ENCODE assay signal across 22 cellular contexts in the genomic region with DNA sequence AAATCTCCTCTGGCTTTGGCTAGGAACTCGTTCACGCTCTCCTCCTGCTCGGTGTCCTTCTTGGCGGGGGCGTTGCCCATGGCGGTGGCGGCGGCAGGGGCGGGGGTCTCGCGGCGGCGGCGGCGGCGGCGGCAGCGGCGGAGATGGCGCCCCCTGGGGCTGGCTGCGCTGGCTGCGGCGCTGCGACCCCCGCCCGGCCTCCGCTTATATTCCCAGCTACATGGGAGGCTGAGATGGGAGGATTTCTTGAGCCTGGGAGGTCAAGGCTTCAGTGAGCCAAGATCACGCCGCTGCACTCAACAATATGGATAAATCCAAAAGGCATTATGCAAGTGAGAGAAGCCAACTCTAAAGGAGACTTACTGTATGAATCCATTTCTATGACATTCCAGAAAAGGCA. TPM values are rescaled to one million over a fixed set of nuclear protein-coding genes. Genes with fewer than 3 reads are reported as not detected.
DNase-seq lines count a peak whose midpoint lies in the region; ATAC-seq, FAIRE-seq and TF ChIP-seq lines count a peak whose summit lies in the region.
"Had no signal": no experiment of that assay in that cellular context is flagged by ENCODE, and none has a peak within 500 bp of the region (broad histone marks: within the 10 kb centered on the region; RNA-seq: fewer than 3 reads in every experiment).

A gene (minus strand): TSS at position 101 of the 400 bp plus-strand sequence. CDS start 21 bp downstream, at position 80.

- no peaks in the 10 kb centered on the region for H3K27me3 ChIP-seq in testis
- H3K27me3 ChIP-seq: MG63 had no signal

- FAIRE-seq in GM19239 (lab: Jason Lieb, UNC) = no peak
- FAIRE-seq: D721Med had no signal

- TF ChIP-seq CTCF in testis (IDR thresholded peaks at IDR 0.05) = no peak

- 41 to 76% methylated on average over 3 to 29 of the region's 29 CpGs for WGBS in testis, 2 donors

- no peak for TF ChIP-seq POLR2A in testis (IDR thresholded peaks at IDR 0.05)

- H3K4me3 Mint-ChIP-seq in T-helper 2 cell treated with Interferon-gamma antibody and Interleukin-4, amounts not matched to agents 5 μg/mL and 100 μg/mL, for 36 hours = peak within 1 kb of the TSS; percentile 68
- H3K4me3 Mint-ChIP-seq in activated naive CD8-positive, alpha-beta T cell treated with anti-CD3 and anti-CD28 coated beads, Interleukin-2, amount 10 ng/mL, durations not matched to agents 7 days and 5 days = peak within 1 kb of the TSS; percentile 20
- H3K4me3 Mint-ChIP-seq in activated naive CD8-positive, alpha-beta T cell treated with anti-CD3 and anti-CD28 coated beads, Interleukin-2, amount 50 U/mL, for 24 hours = no peak within 1 kb of the TSS
- H3K4me3 Mint-ChIP-seq in naive B cell = peak within 1 kb of the TSS in 7 of 8 donors; percentile 11 to 87 (median 61)

- H3K4me1 ChIP-seq in testis = no peaks in the 10 kb centered on the region

- H3K27ac ChIP-seq in testis = no peak within 1 kb of the TSS
- H3K27ac ChIP-seq: 22Rv1 had no signal

- no peaks in the 10 kb centered on the region for H3K9me3 Mint-ChIP-seq in T-helper 2 cell treated with Interferon-gamma antibody and Interleukin-4, amounts not matched to agents 5 μg/mL and 100 μg/mL, for 36 hours
- no peaks in the 10 kb centered on the region for H3K9me3 Mint-ChIP-seq in activated naive CD8-positive, alpha-beta T cell treated with anti-CD3 and anti-CD28 coated beads, Interleukin-2, amount 10 ng/mL, durations not matched to agents 7 days and 5 days
- no peaks in the 10 kb centered on the region for H3K9me3 Mint-ChIP-seq in activated naive CD8-positive, alpha-beta T cell treated with anti-CD3 and anti-CD28 coated beads, Interleukin-2, amount 50 U/mL, for 24 hours
- H3K9me3 Mint-ChIP-seq in naive B cell = no peaks in the 10 kb centered on the region

- intact Hi-C loops in testis (cut with DNase I; ENCODE audit: low total_unique reads) = no loop called here

- no peak for ATAC-seq in activated naive CD8-positive, alpha-beta T cell treated with anti-CD3 and anti-CD28 coated beads, Interleukin-2, amount 10 ng/mL, durations not matched to agents 7 days and 5 days (ENCODE audit: low read depth)
- no peak for ATAC-seq in activated naive CD8-positive, alpha-beta T cell treated with anti-CD3 and anti-CD28 coated beads, Interleukin-2, amount 50 U/mL, for 24 hours
- ATAC-seq in naive B cell (ENCODE audit: low read depth in 2 of 2) = no peak
- ATAC-seq: Right ventricle myocardium inferior had no signal

- H3K36me3 Mint-ChIP-seq in T-helper 2 cell treated with Interferon-gamma antibody and Interleukin-4, amounts not matched to agents 5 μg/mL and 100 μg/mL, for 36 hours (ENCODE audit: low read depth) = no peaks in the 10 kb centered on the region
- no peaks in the 10 kb centered on the region for H3K36me3 Mint-ChIP-seq in activated naive CD8-positive, alpha-beta T cell treated with anti-CD3 and anti-CD28 coated beads, Interleukin-2, amount 10 ng/mL, durations not matched to agents 7 days and 5 days
- H3K36me3 Mint-ChIP-seq in activated naive CD8-positive, alpha-beta T cell treated with anti-CD3 and anti-CD28 coated beads, Interleukin-2, amount 50 U/mL, for 24 hours (ENCODE audit: low read depth) = no peaks in the 10 kb centered on the region
- H3K36me3 Mint-ChIP-seq in naive B cell = no peaks in the 10 kb centered on the region

- H3K27me3 Mint-ChIP-seq in T-helper 2 cell treated with Interferon-gamma antibody and Interleukin-4, amounts not matched to agents 5 μg/mL and 100 μg/mL, for 36 hours (ENCODE audit: low read depth) = peaks cover 12% of the 10 kb centered on the region
- peaks cover 66% of the 10 kb centered on the region for H3K27me3 Mint-ChIP-seq in activated naive CD8-positive, alpha-beta T cell treated with anti-CD3 and anti-CD28 coated beads, Interleukin-2, amount 10 ng/mL, durations not matched to agents 7 days and 5 days
- H3K27me3 Mint-ChIP-seq in activated naive CD8-positive, alpha-beta T cell treated with anti-CD3 and anti-CD28 coated beads, Interleukin-2, amount 50 U/mL, for 24 hours = peaks cover 14% of the 10 kb centered on the region
- peaks cover 0 to 4% (median 0%) of the 10 kb centered on the region in 3 donors for H3K27me3 Mint-ChIP-seq in naive B cell

- H3K27ac Mint-ChIP-seq in T-helper 2 cell treated with Interferon-gamma antibody and Interleukin-4, amounts not matched to agents 5 μg/mL and 100 μg/mL, for 36 hours = peak within 1 kb of the TSS; percentile 15
- no peak within 1 kb of the TSS for H3K27ac Mint-ChIP-seq in activated naive CD8-positive, alpha-beta T cell treated with anti-CD3 and anti-CD28 coated beads, Interleukin-2, amount 10 ng/mL, durations not matched to agents 7 days and 5 days
- no peak within 1 kb of the TSS for H3K27ac Mint-ChIP-seq in activated naive CD8-positive, alpha-beta T cell treated with anti-CD3 and anti-CD28 coated beads, Interleukin-2, amount 50 U/mL, for 24 hours
- peak within 1 kb of the TSS in 3 of 6 donors; percentile 63 to 85 (median 67) for H3K27ac Mint-ChIP-seq in naive B cell

- H3K4me3 ChIP-seq in testis = peak within 1 kb of the TSS; percentile 37 to 41
- H3K4me3 ChIP-seq: MG63 had no signal

- DNase-seq in T-helper 2 cell treated with Interferon-gamma antibody and Interleukin-4, amounts not matched to agents 5 μg/mL and 100 μg/mL, for 36 hours (ENCODE audit: low spot score) = no peak
- DNase-seq in T-helper 2 cell (no peak), naive B cell (no peak), testis (no peak), GM19239 (ENCODE audit: insufficient read length, low spot score) (no peak), OCI-M2 (lab: John Stamatoyannopoulos, UW; ENCODE audit: unreplicated experiment) (no peak)
- DNase-seq in activated naive CD8-positive, alpha-beta T cell treated with anti-CD3 and anti-CD28 coated beads, Interleukin-2, amount 10 ng/mL, durations not matched to agents 7 days and 5 days = no peak
- DNase-seq in activated naive CD8-positive, alpha-beta T cell treated with anti-CD3 and anti-CD28 coated beads, Interleukin-2, amount 50 U/mL, for 24 hours = no peak
- DNase-seq: ACHN, EL, H7, Kasumi-1, MG63, NCI-H1417, NCI-H1694 treated with DMSO at 0.1 percent for 48 hours, NCI-H2107, NCI-H446 treated with DMSO at 0.1 percent for 48 hours, NCI-H526 treated with DMSO at 0.1 percent for 48 hours, OCI-M1 had no signal

- H3K9me3 ChIP-seq in testis = no peaks in the 10 kb centered on the region
- H3K9me3 ChIP-seq: MG63 had no signal

- H3K36me3 ChIP-seq in testis (ENCODE audit: low read depth, missing control alignments) = no peaks in the 10 kb centered on the region
- H3K36me3 ChIP-seq: MG63 had no signal

- POLR2A ChIA-PET in activated naive CD8-positive, alpha-beta T cell treated with anti-CD3 and anti-CD28 coated beads, Interleukin-2, amount 10 ng/mL, durations not matched to agents 7 days and 5 days (lab: Charles Lee) = no interaction called here

- H3K4me1 Mint-ChIP-seq in T-helper 2 cell treated with Interferon-gamma antibody and Interleukin-4, amounts not matched to agents 5 μg/mL and 100 μg/mL, for 36 hours (ENCODE audit: low read depth) = peaks cover 25% of the 10 kb centered on the region
- H3K4me1 Mint-ChIP-seq in activated naive CD8-positive, alpha-beta T cell treated with anti-CD3 and anti-CD28 coated beads, Interleukin-2, amount 10 ng/mL, durations not matched to agents 7 days and 5 days = peaks cover 9% of the 10 kb centered on the region
- peaks cover 15% of the 10 kb centered on the region for H3K4me1 Mint-ChIP-seq in activated naive CD8-positive, alpha-beta T cell treated with anti-CD3 and anti-CD28 coated beads, Interleukin-2, amount 50 U/mL, for 24 hours
- H3K4me1 Mint-ChIP-seq in naive B cell = peaks cover 14 to 24% (median 20%) of the 10 kb centered on the region in 3 donors

RNA-seq across cellular contexts. Expression of the gene that starts here (rescaled TPM):
- total RNA-seq in activated naive CD8-positive, alpha-beta T cell treated with anti-CD3 and anti-CD28 coated beads, Interleukin-2, amount 10 ng/mL, durations not matched to agents 7 days and 5 days = not detected
- not detected for polyA plus RNA-seq in naive B cell (ENCODE audit: low read depth in 6 of 6)
- 10 to 100 TPM; 14.0 to 14.2 TPM for total RNA-seq in testis
- 46.5 TPM for polyA plus RNA-seq in testis (ENCODE audit: insufficient read depth, low read depth, low replicate concordance)
- total RNA-seq: H7, Right ventricle myocardium inferior had no signal

Comparison
In these comparisons a context has a peak if more than half of its experiments do, and no peak if none do; other contexts are left out.
1. RNA of the gene that starts here (total RNA-seq): 14.0 to 14.2 TPM in testis; not detected in activated naive CD8-positive, alpha-beta T cell treated with anti-CD3 and anti-CD28 coated beads, Interleukin-2, amount 10 ng/mL, durations not matched to agents 7 days and 5 days; every median in the first group is over 10 times any median in the second.
2. RNA of the gene that starts here (polyA plus RNA-seq): 46.5 TPM in testis (single experiment); not detected in naive B cell; every median in the first group is over 10 times any median in the second.